In the genomic region with DNA sequence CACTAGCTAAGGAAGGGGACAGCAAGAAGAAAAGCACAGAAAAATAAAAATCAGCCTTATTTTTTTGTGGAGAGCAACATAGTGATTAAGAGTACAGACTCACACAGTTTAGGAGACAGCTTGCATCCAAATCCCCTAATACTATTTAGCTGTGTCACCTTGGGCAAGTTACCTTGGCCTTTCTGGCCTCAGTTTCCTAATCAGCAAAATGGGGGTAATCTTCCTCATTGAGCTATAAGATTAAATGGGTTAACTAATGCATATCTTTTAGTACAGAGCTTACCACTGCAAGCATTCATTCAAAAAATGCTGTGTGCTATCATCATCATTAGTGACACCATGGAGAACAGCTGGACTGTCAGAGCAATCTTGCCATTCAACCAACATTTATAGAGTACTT, we compare ENCODE assay signal across 16 cellular contexts.
A peak's percentile ranks its signal among the peaks of the same experiment; 100 is the strongest.
DNase-seq lines count a peak whose midpoint lies in the region; ATAC-seq and TF ChIP-seq lines count a peak whose summit lies in the region.
"Had no signal": no experiment of that assay in that cellular context is flagged by ENCODE, and none has a peak within 500 bp of the region (broad histone marks: within the 10 kb centered on the region; RNA-seq: fewer than 3 reads in every experiment).

No MANE protein-coding gene starts in this region.

- DNase-seq in CD4-positive, alpha-beta memory T cell: no peak
- no peak for DNase-seq in breast epithelium (ENCODE audit: low spot score in 2 of 2)
- DNase-seq in psoas muscle: no peak
- no peak for DNase-seq in UCSD-AML1 (lab: John Stamatoyannopoulos, UW; ENCODE audit: unreplicated experiment)
- DNase-seq in NCI-H1048 (lab: John Stamatoyannopoulos, UW): no peak
- no peak for DNase-seq in OCI-M2 (lab: John Stamatoyannopoulos, UW; ENCODE audit: unreplicated experiment)
- DNase-seq in activated CD8-positive, alpha-beta memory T cell treated with anti-CD3 and anti-CD28 coated beads, Interleukin-2, amount 50 U/mL, for 48 hours: no peak
- DNase-seq: activated naive CD4-positive, alpha-beta T cell treated with anti-CD3 and anti-CD28 coated beads, Interleukin-2, amount 50 U/mL, for 16 hours; erythroblast; mesenchymal stem cell; NCI-H1930; NCI-H446 had no signal

- POLR2A ChIA-PET in CD4-positive, alpha-beta memory T cell (lab: Charles Lee; ENCODE audit: partially characterized antibody): interaction anchor here (0.5 to 17.7 kb wide), 6 partner anchors 10 to 904 kb away, joined by 3 to 374 read pairs (median 4); no protein-coding TSS in a partner anchor

- peak overlapping the region in 1 of 8 donors; percentile 23 for H3K4me3 Mint-ChIP-seq in CD4-positive, alpha-beta memory T cell
- H3K4me3 Mint-ChIP-seq: B cell; neural crest cell; T-helper 1 cell treated with Interleukin-12 subunit alpha and Interleukin-12 subunit beta and Interleukin-4 antibody, amounts not matched to agents 30 μg/mL and 1 μg/mL, for 36 hours had no signal

- no peak for ATAC-seq in psoas muscle

- no peak for TF ChIP-seq POLR2A in breast epithelium (IDR thresholded peaks at IDR 0.05)

- peak overlapping the region in 6 of 7 donors; percentile 70 to 100 (median 88) for H3K27ac Mint-ChIP-seq in CD4-positive, alpha-beta memory T cell

- intact Hi-C loops in CD4-positive, alpha-beta memory T cell (cut with micrococcal nuclease): loop anchor here (10.0 kb wide), 1 partner anchor 415 kb away; a partner anchor contains a TSS
- intact Hi-C loops in breast epithelium (cut with DNase I; ENCODE audit: low total_unique reads) (loop anchor here (5.0 kb wide), 1 partner anchor 38 kb away; no protein-coding TSS in a partner anchor), psoas muscle (cut with DNase I) (loop anchor here in 1 of 2 donors (2.0 kb wide), 1 partner anchor 135 kb away; no protein-coding TSS in a partner anchor)

- H3K4me3 ChIP-seq in CD4-positive, alpha-beta memory T cell (ENCODE audit: low read length in 2 of 2): no peak overlapping the region
- no peak overlapping the region for H3K4me3 ChIP-seq in breast epithelium
- no peak overlapping the region for H3K4me3 ChIP-seq in psoas muscle

- H3K27me3 ChIP-seq in CD4-positive, alpha-beta memory T cell (ENCODE audit: insufficient read depth, low read length): no peaks in the 10 kb centered on the region
- H3K27me3 ChIP-seq in breast epithelium (no peaks in the 10 kb centered on the region), psoas muscle (ENCODE audit: insufficient read depth in 3 of 3, low read length in 2 of 3) (no peaks in the 10 kb centered on the region)

- peaks cover 75 to 95% (median 88%) of the 10 kb centered on the region in 4 donors for H3K4me1 Mint-ChIP-seq in CD4-positive, alpha-beta memory T cell

- no peaks in the 10 kb centered on the region for H3K36me3 ChIP-seq in CD4-positive, alpha-beta memory T cell (ENCODE audit: insufficient read depth, low read length)
- H3K36me3 ChIP-seq in breast epithelium (no peaks in the 10 kb centered on the region), psoas muscle (ENCODE audit: insufficient read depth in 1 of 2, low read depth in 1 of 2) (no peaks in the 10 kb centered on the region)

- H3K9me3 ChIP-seq in CD4-positive, alpha-beta memory T cell (ENCODE audit: control insufficient read depth in 1 of 2, low read length in 2 of 2): no peaks in the 10 kb centered on the region
- H3K9me3 ChIP-seq in breast epithelium (no peaks in the 10 kb centered on the region), psoas muscle (no peaks in the 10 kb centered on the region)

- CTCF ChIA-PET in CD4-positive, alpha-beta memory T cell (lab: Charles Lee; ENCODE audit: partially characterized antibody): interaction anchor here (0.7 to 15.6 kb wide), 15 partner anchors 9 to 415 kb away, joined by 3 to 494 read pairs (median 9); a partner anchor contains a TSS

- no peaks in the 10 kb centered on the region for H3K27me3 Mint-ChIP-seq in CD4-positive, alpha-beta memory T cell
- H3K27me3 Mint-ChIP-seq: B cell had no signal

- peaks cover 0 to 10% of the 10 kb centered on the region in 2 donors for H3K36me3 Mint-ChIP-seq in CD4-positive, alpha-beta memory T cell

- H3K9me3 Mint-ChIP-seq in CD4-positive, alpha-beta memory T cell: no peaks in the 10 kb centered on the region
- H3K9me3 Mint-ChIP-seq: neural crest cell; T-helper 1 cell treated with Interleukin-12 subunit alpha and Interleukin-12 subunit beta and Interleukin-4 antibody, amounts not matched to agents 30 μg/mL and 1 μg/mL, for 36 hours had no signal

- TF ChIP-seq CTCF in 22Rv1 (IDR thresholded peaks at IDR 0.05) (no peak), breast epithelium (IDR thresholded peaks at IDR 0.05) (no peak), psoas muscle (IDR thresholded peaks at IDR 0.05) (no peak)

- H3K4me1 ChIP-seq in CD4-positive, alpha-beta memory T cell (ENCODE audit: insufficient read depth, low read length): peaks cover 97% of the 10 kb centered on the region
- H3K4me1 ChIP-seq in breast epithelium (peaks cover 9 to 38% of the 10 kb centered on the region in 2 donors), psoas muscle (peaks cover 93% of the 10 kb centered on the region)

- peak overlapping the region; percentile 88; the same call in 1 of the 2 replicates for H3K27ac ChIP-seq in 22Rv1
- peak overlapping the region; percentile 13 for H3K27ac ChIP-seq in CD4-positive, alpha-beta memory T cell (ENCODE audit: low read depth, low read length)
- peak overlapping the region; percentile 21 to 98 for H3K27ac ChIP-seq in breast epithelium
- peak overlapping the region; percentile 100 for H3K27ac ChIP-seq in psoas muscle

Comparison
In these comparisons a context has a peak if more than half of its experiments do, and no peak if none do; other contexts are left out.
1. H3K27ac ChIP-seq: peak in every context shown above with its lines; median percentile 100 in psoas muscle; 88 in 22Rv1; 60 in breast epithelium; 13 in CD4-positive, alpha-beta memory T cell.